Comparison of ENCODE assay signal across 1 cellular context in the genomic region with DNA sequence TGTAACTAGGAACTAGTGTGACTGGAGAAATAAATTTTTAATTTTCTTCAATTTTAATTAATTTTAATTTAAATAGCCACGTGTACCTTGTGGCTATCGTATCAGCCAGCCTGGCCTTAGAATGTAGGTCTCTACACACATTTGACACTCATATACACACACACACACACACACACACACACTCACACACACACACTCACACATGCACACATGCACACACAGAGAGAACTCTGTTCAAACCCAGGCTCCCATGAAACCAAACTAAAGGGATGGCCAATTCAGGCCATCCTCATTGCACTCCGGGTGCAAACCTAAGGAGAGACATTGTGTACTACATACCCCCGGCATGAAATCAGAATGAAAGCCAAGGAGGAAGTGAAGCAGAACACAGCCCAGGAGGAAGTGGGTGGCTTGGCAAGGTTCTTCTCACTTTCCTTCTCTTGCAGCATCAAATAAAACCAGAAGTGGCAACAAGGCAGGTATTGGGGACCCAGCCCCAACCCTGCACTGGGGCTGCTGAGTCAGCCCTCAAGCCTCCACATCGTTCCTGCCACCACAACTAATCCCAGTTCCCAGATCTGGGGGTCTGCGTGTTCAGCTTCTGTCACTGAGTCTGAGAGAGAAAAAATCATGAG.
TF ChIP-seq lines count a peak whose summit lies in the region.

No MANE protein-coding gene starts in this region.

TF ChIP-seq in HepG2, 621 proteins besides CTCF, POLR2A, EP300 and RAD21 (continued from another document):
- TF ChIP-seq, protein P1, sequence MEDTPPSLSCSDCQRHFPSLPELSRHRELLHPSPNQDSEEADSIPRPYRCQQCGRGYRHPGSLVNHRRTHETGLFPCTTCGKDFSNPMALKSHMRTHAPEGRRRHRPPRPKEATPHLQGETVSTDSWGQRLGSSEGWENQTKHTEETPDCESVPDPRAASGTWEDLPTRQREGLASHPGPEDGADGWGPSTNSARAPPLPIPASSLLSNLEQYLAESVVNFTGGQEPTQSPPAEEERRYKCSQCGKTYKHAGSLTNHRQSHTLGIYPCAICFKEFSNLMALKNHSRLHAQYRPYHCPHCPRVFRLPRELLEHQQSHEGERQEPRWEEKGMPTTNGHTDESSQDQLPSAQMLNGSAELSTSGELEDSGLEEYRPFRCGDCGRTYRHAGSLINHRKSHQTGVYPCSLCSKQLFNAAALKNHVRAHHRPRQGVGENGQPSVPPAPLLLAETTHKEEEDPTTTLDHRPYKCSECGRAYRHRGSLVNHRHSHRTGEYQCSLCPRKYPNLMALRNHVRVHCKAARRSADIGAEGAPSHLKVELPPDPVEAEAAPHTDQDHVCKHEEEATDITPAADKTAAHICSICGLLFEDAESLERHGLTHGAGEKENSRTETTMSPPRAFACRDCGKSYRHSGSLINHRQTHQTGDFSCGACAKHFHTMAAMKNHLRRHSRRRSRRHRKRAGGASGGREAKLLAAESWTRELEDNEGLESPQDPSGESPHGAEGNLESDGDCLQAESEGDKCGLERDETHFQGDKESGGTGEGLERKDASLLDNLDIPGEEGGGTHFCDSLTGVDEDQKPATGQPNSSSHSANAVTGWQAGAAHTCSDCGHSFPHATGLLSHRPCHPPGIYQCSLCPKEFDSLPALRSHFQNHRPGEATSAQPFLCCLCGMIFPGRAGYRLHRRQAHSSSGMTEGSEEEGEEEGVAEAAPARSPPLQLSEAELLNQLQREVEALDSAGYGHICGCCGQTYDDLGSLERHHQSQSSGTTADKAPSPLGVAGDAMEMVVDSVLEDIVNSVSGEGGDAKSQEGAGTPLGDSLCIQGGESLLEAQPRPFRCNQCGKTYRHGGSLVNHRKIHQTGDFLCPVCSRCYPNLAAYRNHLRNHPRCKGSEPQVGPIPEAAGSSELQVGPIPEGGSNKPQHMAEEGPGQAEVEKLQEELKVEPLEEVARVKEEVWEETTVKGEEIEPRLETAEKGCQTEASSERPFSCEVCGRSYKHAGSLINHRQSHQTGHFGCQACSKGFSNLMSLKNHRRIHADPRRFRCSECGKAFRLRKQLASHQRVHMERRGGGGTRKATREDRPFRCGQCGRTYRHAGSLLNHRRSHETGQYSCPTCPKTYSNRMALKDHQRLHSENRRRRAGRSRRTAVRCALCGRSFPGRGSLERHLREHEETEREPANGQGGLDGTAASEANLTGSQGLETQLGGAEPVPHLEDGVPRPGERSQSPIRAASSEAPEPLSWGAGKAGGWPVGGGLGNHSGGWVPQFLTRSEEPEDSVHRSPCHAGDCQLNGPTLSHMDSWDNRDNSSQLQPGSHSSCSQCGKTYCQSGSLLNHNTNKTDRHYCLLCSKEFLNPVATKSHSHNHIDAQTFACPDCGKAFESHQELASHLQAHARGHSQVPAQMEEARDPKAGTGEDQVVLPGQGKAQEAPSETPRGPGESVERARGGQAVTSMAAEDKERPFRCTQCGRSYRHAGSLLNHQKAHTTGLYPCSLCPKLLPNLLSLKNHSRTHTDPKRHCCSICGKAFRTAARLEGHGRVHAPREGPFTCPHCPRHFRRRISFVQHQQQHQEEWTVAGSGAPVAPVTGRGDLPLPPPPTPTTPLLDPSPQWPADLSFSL (CRISPR knock-in tag; IDR thresholded peaks at IDR 0.05): peak; percentile 66; the same call in 1 of the 2 replicates
- TF ChIP-seq MAFK (conservative IDR thresholded peaks at IDR 0.05 in 1 of 2, IDR thresholded peaks at IDR 0.05 in 1 of 2; ENCODE audit: low read length in 2 of 2) (no peak), ZSCAN21 (CRISPR knock-in tag; IDR thresholded peaks at IDR 0.05; ENCODE audit: borderline replicate concordance) (0 out of 2 replicates have a peak, but pooled peaks have one; percentile 11), ZNF710 (CRISPR knock-in tag; IDR thresholded peaks at IDR 0.05; ENCODE audit: borderline replicate concordance) (no peak), IKZF4 (CRISPR knock-in tag; IDR thresholded peaks at IDR 0.05; ENCODE audit: borderline replicate concordance, low read depth, not compliant biosample characterization) (no peak)
